8 cellular contexts compared by ENCODE assay signal in the genomic region with DNA sequence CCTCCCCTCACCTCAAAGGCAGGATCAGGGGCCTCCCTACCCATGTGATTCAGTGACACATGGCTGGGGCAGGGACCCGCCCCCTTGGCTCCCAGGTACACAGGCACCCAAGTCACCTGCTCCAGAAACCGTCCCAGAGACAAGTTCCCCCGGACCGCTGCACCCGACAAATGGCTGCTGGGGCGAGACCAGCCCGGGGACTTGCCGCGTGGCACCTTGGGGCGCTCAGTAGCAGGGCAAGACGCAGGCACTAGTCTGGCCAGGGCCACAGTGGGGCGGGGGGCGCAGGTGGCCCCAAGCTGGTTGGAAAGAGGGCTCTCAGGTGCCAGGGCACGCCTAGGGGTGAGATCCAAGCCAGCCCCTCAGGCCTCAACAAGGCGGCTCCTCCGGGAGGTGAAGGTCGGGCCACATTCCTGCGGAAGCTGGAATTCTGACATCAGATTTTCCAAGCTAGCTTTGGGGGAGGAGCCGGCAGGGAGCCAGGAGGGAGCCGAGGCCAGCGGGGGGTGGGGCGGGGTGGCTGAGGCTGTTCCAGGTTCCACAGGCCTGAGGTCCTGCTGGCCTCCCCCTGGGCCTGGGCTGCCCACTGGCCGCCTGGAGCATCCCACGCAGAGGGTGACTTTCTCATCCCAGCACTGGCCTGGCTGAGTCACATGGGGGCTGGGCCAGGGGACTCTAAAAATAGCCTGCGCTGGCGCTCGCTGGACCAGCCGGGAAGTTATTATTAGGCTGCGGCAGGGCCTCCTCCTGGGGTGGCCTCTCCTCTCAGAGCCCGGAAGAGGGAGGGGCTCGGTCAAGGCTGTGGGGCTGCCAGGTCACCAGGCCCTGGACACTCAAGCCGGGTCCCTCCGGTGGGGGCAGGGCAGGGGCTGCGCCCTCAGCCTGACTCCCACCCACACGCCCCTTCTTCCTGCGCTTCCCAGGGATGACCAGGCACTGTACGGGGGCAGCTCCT. TPM values are rescaled to one million over a fixed set of nuclear protein-coding genes. Genes with fewer than 3 reads are reported as not detected.
DNase-seq lines count a peak whose midpoint lies in the region; TF ChIP-seq lines count a peak whose summit lies in the region.

No MANE protein-coding gene starts in this region.

- peak; percentile 93 for DNase-seq in A172 (ENCODE audit: low spot score)
- peak; percentile 98 for DNase-seq in HFFc6
- peak; percentile 96 for DNase-seq in astrocyte of the hippocampus (ENCODE audit: low read depth, low spot score)
- DNase-seq in hepatocyte (ENCODE audit: low spot score) = peak; percentile 95
- peak; percentile 54 for DNase-seq in putamen (ENCODE audit: low spot score)
- DNase-seq in Karpas-422 = no peak
- no peak for DNase-seq in activated naive CD4-positive, alpha-beta T cell treated with anti-CD3 and anti-CD28 coated beads for 36 hours
- DNase-seq in activated gamma-delta T cell (lab: John Stamatoyannopoulos, UW) = no peak

- H3K27me3 Mint-ChIP-seq in HFFc6 (ENCODE audit: insufficient read depth) = no peaks in the 10 kb centered on the region; the same call in 1 of the 2 replicates
- H3K27me3 Mint-ChIP-seq in activated naive CD4-positive, alpha-beta T cell treated with anti-CD3 and anti-CD28 coated beads for 36 hours (ENCODE audit: low read depth) = peaks cover 2% of the 10 kb centered on the region

- H3K4me3 ChIP-seq in hepatocyte (no peak overlapping the region), Karpas-422 (ENCODE audit: low read length) (no peak overlapping the region)

- peaks cover 3% of the 10 kb centered on the region; the same call in 1 of the 2 replicates for H3K9me3 Mint-ChIP-seq in HFFc6
- peaks cover 1% of the 10 kb centered on the region for H3K9me3 Mint-ChIP-seq in activated naive CD4-positive, alpha-beta T cell treated with anti-CD3 and anti-CD28 coated beads for 36 hours

- 38% methylated on average over 27 of the region's 37 CpGs for WGBS in hepatocyte (ENCODE audit: low lambda C conversion rate, missing lambda C conversion rate)

- H3K4me2 ChIP-seq in hepatocyte (peak overlapping the region; percentile 65), Karpas-422 (ENCODE audit: low read depth, low read length, poor library complexity, severe bottlenecking) (no peak overlapping the region)

- H3K4me3 Mint-ChIP-seq in HFFc6 = peak overlapping the region; percentile 73
- H3K4me3 Mint-ChIP-seq in activated naive CD4-positive, alpha-beta T cell treated with anti-CD3 and anti-CD28 coated beads for 36 hours = no peak overlapping the region

- H4K20me1 ChIP-seq in hepatocyte (ENCODE audit: insufficient read depth, poor library complexity, severe bottlenecking) (no peaks in the 10 kb centered on the region), Karpas-422 (ENCODE audit: insufficient read depth, low read depth, low read length) (no peaks in the 10 kb centered on the region)

- CTCF ChIA-PET in activated naive CD4-positive, alpha-beta T cell treated with anti-CD3 and anti-CD28 coated beads for 36 hours (lab: Charles Lee) = no interaction called here

- H3K27ac Mint-ChIP-seq in HFFc6 = peak overlapping the region; percentile 97
- H3K27ac Mint-ChIP-seq in activated naive CD4-positive, alpha-beta T cell treated with anti-CD3 and anti-CD28 coated beads for 36 hours = no peak overlapping the region

- H3K4me1 ChIP-seq in hepatocyte (ENCODE audit: insufficient read depth) (peaks cover 59% of the 10 kb centered on the region), Karpas-422 (ENCODE audit: low read length) (peaks cover 37% of the 10 kb centered on the region)

- TF ChIP-seq CTCF in HFFc6 (IDR thresholded peaks at IDR 0.05) (no peak), hepatocyte (IDR thresholded peaks at IDR 0.05; ENCODE audit: poor library complexity) (no peak)

- H3K4me1 Mint-ChIP-seq in HFFc6 (ENCODE audit: low read depth) = peaks cover 48% of the 10 kb centered on the region
- peaks cover 4% of the 10 kb centered on the region for H3K4me1 Mint-ChIP-seq in activated naive CD4-positive, alpha-beta T cell treated with anti-CD3 and anti-CD28 coated beads for 36 hours (ENCODE audit: low read depth)

- no peaks in the 10 kb centered on the region for H3K36me3 Mint-ChIP-seq in HFFc6 (ENCODE audit: low read depth)
- no peaks in the 10 kb centered on the region for H3K36me3 Mint-ChIP-seq in activated naive CD4-positive, alpha-beta T cell treated with anti-CD3 and anti-CD28 coated beads for 36 hours (ENCODE audit: low read depth)

- H3K9me3 ChIP-seq in hepatocyte (ENCODE audit: low read depth) (no peaks in the 10 kb centered on the region), Karpas-422 (ENCODE audit: low read length) (no peaks in the 10 kb centered on the region)

- H3K9me2 ChIP-seq in hepatocyte (replicated peaks; ENCODE audit: insufficient read depth) = no peaks in the 10 kb centered on the region
- no peaks in the 10 kb centered on the region for H3K9me2 ChIP-seq in Karpas-422 (replicated peaks; ENCODE audit: insufficient read depth, low read length)

- intact Hi-C loops in activated naive CD4-positive, alpha-beta T cell treated with anti-CD3 and anti-CD28 coated beads for 36 hours (cut with micrococcal nuclease) = no loop called here

- H3K27me3 ChIP-seq in hepatocyte = no peaks in the 10 kb centered on the region
- H3K27me3 ChIP-seq in Karpas-422 (ENCODE audit: low read length) = no peaks in the 10 kb centered on the region

- H3K27ac ChIP-seq in hepatocyte = peak overlapping the region; percentile 97
- H3K27ac ChIP-seq in Karpas-422 (ENCODE audit: low read length) = no peak overlapping the region

- H3K79me2 ChIP-seq in hepatocyte = no peaks in the 10 kb centered on the region
- no peaks in the 10 kb centered on the region for H3K79me2 ChIP-seq in Karpas-422 (ENCODE audit: low read length)

- H3K9ac ChIP-seq in Karpas-422 (ENCODE audit: low read length) = no peak overlapping the region

- H2AFZ ChIP-seq in hepatocyte (no peak overlapping the region), Karpas-422 (ENCODE audit: low read length) (no peak overlapping the region)

- H3K36me3 ChIP-seq in hepatocyte (replicated peaks; ENCODE audit: insufficient read depth, low read depth) (no peaks in the 10 kb centered on the region), Karpas-422 (ENCODE audit: insufficient read depth, low read length) (no peaks in the 10 kb centered on the region)

RNA-seq across cellular contexts. Expression of gene INPP5A, which starts 20.5 kb away (rescaled TPM):
- total RNA-seq in A172 (2014; rRNA removed; shearing (Covaris generic)) = 13.1 and 15.7 TPM in 2 replicates
- total RNA-seq in HFFc6 (2021; fragmentation: NEBNext Ultra II Directional; extraction: Animal tissue kit (Norgen Biotek cat#: 25700)) = 10 to 100 TPM; 58.9 to 64.6 (median 63.8) TPM
- 53.6 and 55.8 TPM in 2 replicates for total RNA-seq in hepatocyte
- polyA plus RNA-seq in hepatocyte = 35.1 and 41.2 TPM in 2 replicates
- 9.1 and 11.8 TPM in 2 replicates for total RNA-seq in Karpas-422 (2014; rRNA removed; shearing (Covaris generic); ENCODE audit: low replicate concordance)
- 10 to 100 TPM; 17.3 to 19.5 TPM for total RNA-seq in activated naive CD4-positive, alpha-beta T cell treated with anti-CD3 and anti-CD28 coated beads for 36 hours

Comparison
In these comparisons a context has a peak if more than half of its experiments do, and no peak if none do; other contexts are left out.
1. DNase-seq: peak in A172 (single experiment), HFFc6 (single experiment), astrocyte of the hippocampus (single experiment), hepatocyte (single experiment) and putamen (single experiment); none in Karpas-422 (single experiment), activated naive CD4-positive, alpha-beta T cell treated with anti-CD3 and anti-CD28 coated beads for 36 hours (single experiment) and activated gamma-delta T cell (single experiment).